Comparison of ENCODE assay signal across 19 cellular contexts in the genomic region with DNA sequence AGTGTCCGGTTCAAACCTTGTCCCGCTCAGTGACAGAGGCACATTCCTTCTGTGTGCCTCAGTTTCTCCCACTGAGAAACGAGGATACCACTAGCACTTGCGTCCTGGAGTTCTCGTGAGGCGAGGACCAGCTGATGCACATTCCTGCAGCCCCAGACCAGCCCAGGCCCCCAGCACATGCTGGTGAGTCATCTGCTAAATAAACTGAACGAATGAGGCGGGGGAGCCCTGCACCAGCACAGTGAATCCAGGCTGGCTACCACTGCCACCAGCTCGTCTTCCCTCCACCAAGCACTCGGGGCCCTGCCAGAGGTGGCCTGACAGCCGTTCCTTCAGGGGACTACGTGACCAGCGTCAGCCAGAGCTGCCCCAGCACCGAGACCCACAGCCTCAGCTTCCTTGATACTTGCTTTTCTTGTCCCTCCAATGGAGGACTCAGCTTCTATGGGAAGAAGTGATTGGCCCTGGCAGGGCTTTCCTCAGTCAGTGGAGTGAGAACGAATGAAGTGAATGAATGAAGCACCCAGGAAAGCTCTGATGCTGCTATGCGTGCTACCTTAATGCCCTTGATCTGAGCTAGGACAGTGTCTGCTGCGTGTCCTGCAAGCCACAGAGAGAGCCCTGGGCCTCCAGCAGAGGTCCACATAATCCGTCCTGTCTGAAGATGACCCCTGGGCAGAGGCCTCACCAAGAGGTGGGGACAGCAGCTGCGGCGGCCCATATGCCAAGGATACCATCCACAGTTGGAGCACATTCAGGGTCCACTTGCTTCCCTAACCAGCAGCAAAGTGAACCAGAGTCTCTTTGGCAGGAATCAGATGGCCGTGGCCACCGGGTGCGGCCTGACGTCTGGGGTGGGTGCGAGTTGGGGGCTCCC. TPM values are rescaled to one million over a fixed set of nuclear protein-coding genes. Genes with fewer than 3 reads are reported as not detected.
A peak's percentile ranks its signal among the peaks of the same experiment; 100 is the strongest.
DNase-seq lines count a peak whose midpoint lies in the region; ATAC-seq and TF ChIP-seq lines count a peak whose summit lies in the region.
"Had no signal": no experiment of that assay in that cellular context is flagged by ENCODE, and none has a peak within 500 bp of the region (broad histone marks: within the 10 kb centered on the region; RNA-seq: fewer than 3 reads in every experiment).

No MANE protein-coding gene starts in this region.

- H3K27ac ChIP-seq in coronary artery, result no peak overlapping the region
- H3K27ac ChIP-seq: uterus, WERI-Rb-1 had no signal

- DNase-seq in EH (ENCODE audit: low read depth) (peak; percentile 48), HT1080 (ENCODE audit: low read depth) (peak; percentile 59), coronary artery (ENCODE audit: low spot score) (peak; percentile 55), posterior vena cava (ENCODE audit: low spot score) (peak; percentile 59), activated gamma-delta T cell treated with Interleukin-2 at 50 U/mL for 16 hours (no peak)
- DNase-seq: activated naive CD4-positive, alpha-beta T cell; C1 segment of cervical spinal cord; DMS79; NCI-H1694 treated with DMSO at 0.1 percent for 48 hours; NCI-H524; OCI-M1; small intestine; stimulated activated naive CD4-positive, alpha-beta T cell; uterus; WERI-Rb-1 had no signal

- H3K4me3 ChIP-seq in coronary artery, result no peak overlapping the region
- H3K4me3 ChIP-seq: lung, uterus had no signal

- ATAC-seq in HG03025 (IDR thresholded peaks at IDR 0.05; ENCODE audit: low FRiP score, unreplicated experiment), result no peak
- no peak for ATAC-seq in GM18498 (IDR thresholded peaks at IDR 0.05; ENCODE audit: unreplicated experiment)
- ATAC-seq in GM21360 (IDR thresholded peaks at IDR 0.05; ENCODE audit: unreplicated experiment), result no peak

- intact Hi-C loops in posterior vena cava (cut with DNase I), result loop anchor here in 1 of 2 donors (10.0 kb wide), 2 partner anchors 144 to 394 kb away; a partner anchor contains a TSS

- no peak for TF ChIP-seq CTCF in coronary artery (IDR thresholded peaks at IDR 0.05)

RNA-seq across cellular contexts. Expression of a gene that starts 13.5 kb away (rescaled TPM):
- total RNA-seq in HT1080 (2014; rRNA removed; shearing (Covaris generic)), result not detected in 2 replicates
- polyA plus RNA-seq in HT1080 (2015; cell fraction: cytosol; rRNA removed), result not detected in 2 replicates
- not detected in 2 replicates for polyA plus RNA-seq in HT1080 (2015; cell fraction: nucleus; rRNA removed)
- not detected for total RNA-seq in posterior vena cava
- total RNA-seq: lung had no signal
